Comparison of ENCODE assay signal across 11 cellular contexts in genomic region chr10:16195178-16195769, GRCh38.
A peak's percentile ranks its signal among the peaks of the same experiment; 100 is the strongest.
DNase-seq lines count a peak whose midpoint lies in the region; ATAC-seq and TF ChIP-seq lines count a peak whose summit lies in the region.
"Had no signal": no experiment of that assay in that cellular context is flagged by ENCODE, and none has a peak within 500 bp of the region (broad histone marks: within the 10 kb centered on the region; RNA-seq: fewer than 3 reads in every experiment).

No MANE protein-coding gene starts in this region.

- in situ Hi-C loops in GM13977 (cut with MboI; ENCODE audit: low pct_unique_long_range_greater_than_20kb, low sequenced_read_pairs, unreplicated experiment), result no loop called here

- ATAC-seq in GM19455 (IDR thresholded peaks at IDR 0.05; ENCODE audit: unreplicated experiment), result peak; percentile 86
- peak; percentile 86 for ATAC-seq in HG03039 (IDR thresholded peaks at IDR 0.05; ENCODE audit: unreplicated experiment)
- ATAC-seq in CD4-positive, alpha-beta T cell (ENCODE audit: poor library complexity), result no peak

- DNase-seq in GM13977 (ENCODE audit: low spot score), result peak; percentile 10
- peak; percentile 5 for DNase-seq in SW480 (ENCODE audit: low spot score)
- DNase-seq in globus pallidus (ENCODE audit: low spot score), result no peak
- no peak for DNase-seq in CD4-positive, alpha-beta T cell
- DNase-seq in SK-N-SH, result no peak
- DNase-seq in DMS79 (lab: John Stamatoyannopoulos, UW), result no peak
- DNase-seq: midbrain, T-cell had no signal

- CTCF ChIA-PET in CD4-positive, alpha-beta T cell (lab: Charles Lee), result no interaction called here
- CTCF ChIA-PET in SK-N-SH (lab: Yijun Ruan, JAX), result no interaction called here

- POLR2A ChIA-PET in CD4-positive, alpha-beta T cell (lab: Charles Lee), result no interaction called here
- POLR2A ChIA-PET in SK-N-SH (lab: Yijun Ruan, JAX), result no interaction called here

- H3K9ac ChIP-seq in SK-N-SH, result no peak overlapping the region

- no peaks in the 10 kb centered on the region for H4K20me1 ChIP-seq in SK-N-SH (ENCODE audit: insufficient read depth)

- no peaks in the 10 kb centered on the region for H3K36me3 Mint-ChIP-seq in CD4-positive, alpha-beta T cell (ENCODE audit: low read depth)
- H3K36me3 Mint-ChIP-seq: activated naive CD4-positive, alpha-beta T cell treated with anti-CD3 and anti-CD28 coated beads, Interleukin-2, amount 50 U/mL, for 24 hours; T-cell had no signal

- H3K4me3 Mint-ChIP-seq in CD4-positive, alpha-beta T cell, result no peak overlapping the region
- H3K4me3 Mint-ChIP-seq: activated naive CD4-positive, alpha-beta T cell treated with anti-CD3 and anti-CD28 coated beads, Interleukin-2, amount 50 U/mL, for 24 hours; T-cell had no signal

- 16% methylated on average over 1 of the region's 1 CpG for WGBS in SK-N-SH (ENCODE audit: low lambda C conversion rate)

- no peaks in the 10 kb centered on the region for H3K27me3 ChIP-seq in CD4-positive, alpha-beta T cell (ENCODE audit: control insufficient read depth, insufficient read depth, low read length)
- no peaks in the 10 kb centered on the region for H3K27me3 ChIP-seq in SK-N-SH (ENCODE audit: insufficient read depth)

- peaks cover 9% of the 10 kb centered on the region for H3K27me3 Mint-ChIP-seq in CD4-positive, alpha-beta T cell
- H3K27me3 Mint-ChIP-seq: T-cell had no signal

- H3K4me1 Mint-ChIP-seq in CD4-positive, alpha-beta T cell (ENCODE audit: low read depth), result peaks cover 8% of the 10 kb centered on the region

- no peaks in the 10 kb centered on the region for H3K79me2 ChIP-seq in SK-N-SH (ENCODE audit: insufficient read depth)

- H3K4me3 ChIP-seq in SK-N-SH (ENCODE audit: low read depth in 2 of 2, low read length in 1 of 2), result no peak overlapping the region

- H3K9me3 ChIP-seq in CD4-positive, alpha-beta T cell (ENCODE audit: control insufficient read depth, low read length), result peaks cover 3% of the 10 kb centered on the region
- no peaks in the 10 kb centered on the region for H3K9me3 ChIP-seq in SK-N-SH

- no peak for TF ChIP-seq RAD21 in SK-N-SH (IDR thresholded peaks at IDR 0.05; ENCODE audit: low read length)

- no peak overlapping the region for H2AFZ ChIP-seq in SK-N-SH (ENCODE audit: low read depth)

- H3K9me3 Mint-ChIP-seq in CD4-positive, alpha-beta T cell, result no peaks in the 10 kb centered on the region
- H3K9me3 Mint-ChIP-seq: activated naive CD4-positive, alpha-beta T cell treated with anti-CD3 and anti-CD28 coated beads, Interleukin-2, amount 50 U/mL, for 24 hours had no signal

- no peak for TF ChIP-seq CTCF in GM13977 (IDR thresholded peaks at IDR 0.05; ENCODE audit: extremely low read depth, insufficient read depth, missing control alignments)
- no peak for TF ChIP-seq CTCF in CD4-positive, alpha-beta T cell (IDR thresholded peaks at IDR 0.05)
- no peak for TF ChIP-seq CTCF in SK-N-SH (IDR thresholded peaks at IDR 0.05)

- H3K27ac ChIP-seq in CD4-positive, alpha-beta T cell (ENCODE audit: low read depth, low read length), result no peak overlapping the region
- no peak overlapping the region for H3K27ac ChIP-seq in SK-N-SH (ENCODE audit: low read depth in 2 of 2, low read length in 1 of 2)

- no peak overlapping the region for H3K4me2 ChIP-seq in SK-N-SH

- no peak for TF ChIP-seq EP300 in SK-N-SH (IDR thresholded peaks at IDR 0.05; ENCODE audit: borderline replicate concordance in 1 of 2, low read depth in 1 of 2, low read length in 1 of 2)

- no peaks in the 10 kb centered on the region for H3K9me2 ChIP-seq in SK-N-SH

- intact Hi-C loops in CD4-positive, alpha-beta T cell (cut with DNase I, micrococcal nuclease), result no loop called here

- H3K4me1 ChIP-seq in SK-N-SH (ENCODE audit: control insufficient read depth in 1 of 2, insufficient read depth in 2 of 2, low read depth in 1 of 2, low read length in 1 of 2), result no peaks in the 10 kb centered on the region

- H3F3A ChIP-seq in SK-N-SH (replicated peaks; ENCODE audit: insufficient read depth), result no peaks in the 10 kb centered on the region

- H3K36me3 ChIP-seq in SK-N-SH (replicated peaks in 1 of 2; ENCODE audit: control insufficient read depth in 1 of 2, insufficient read depth in 2 of 2, low read length in 1 of 2), result no peaks in the 10 kb centered on the region

- H3K27ac Mint-ChIP-seq in CD4-positive, alpha-beta T cell, result no peak overlapping the region
- H3K27ac Mint-ChIP-seq: activated naive CD4-positive, alpha-beta T cell treated with anti-CD3 and anti-CD28 coated beads, Interleukin-2, amount 50 U/mL, for 24 hours; T-cell had no signal

TF ChIP-seq in SK-N-SH, 30 proteins besides CTCF, POLR2A, EP300 and RAD21:
- TF ChIP-seq TAF1 (IDR thresholded peaks at IDR 0.05; ENCODE audit: borderline replicate concordance, low read depth, low read length) (no peak), EZH2phosphoT487 (IDR thresholded peaks at IDR 0.05; ENCODE audit: borderline replicate concordance, low read depth) (no peak), FOXJ3 (CRISPR knock-in tag; IDR thresholded peaks at IDR 0.05) (no peak), NFIC (IDR thresholded peaks at IDR 0.05; ENCODE audit: borderline replicate concordance) (no peak), ZBTB33 (IDR thresholded peaks at IDR 0.05; ENCODE audit: borderline replicate concordance, low read depth) (no peak), GABPA (IDR thresholded peaks at IDR 0.05; ENCODE audit: low read depth) (no peak)
- TF ChIP-seq, protein P1, sequence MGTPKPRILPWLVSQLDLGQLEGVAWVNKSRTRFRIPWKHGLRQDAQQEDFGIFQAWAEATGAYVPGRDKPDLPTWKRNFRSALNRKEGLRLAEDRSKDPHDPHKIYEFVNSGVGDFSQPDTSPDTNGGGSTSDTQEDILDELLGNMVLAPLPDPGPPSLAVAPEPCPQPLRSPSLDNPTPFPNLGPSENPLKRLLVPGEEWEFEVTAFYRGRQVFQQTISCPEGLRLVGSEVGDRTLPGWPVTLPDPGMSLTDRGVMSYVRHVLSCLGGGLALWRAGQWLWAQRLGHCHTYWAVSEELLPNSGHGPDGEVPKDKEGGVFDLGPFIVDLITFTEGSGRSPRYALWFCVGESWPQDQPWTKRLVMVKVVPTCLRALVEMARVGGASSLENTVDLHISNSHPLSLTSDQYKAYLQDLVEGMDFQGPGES (IDR thresholded peaks at IDR 0.05; ENCODE audit: low read depth, low read length), result no peak
- TF ChIP-seq, protein P2, sequence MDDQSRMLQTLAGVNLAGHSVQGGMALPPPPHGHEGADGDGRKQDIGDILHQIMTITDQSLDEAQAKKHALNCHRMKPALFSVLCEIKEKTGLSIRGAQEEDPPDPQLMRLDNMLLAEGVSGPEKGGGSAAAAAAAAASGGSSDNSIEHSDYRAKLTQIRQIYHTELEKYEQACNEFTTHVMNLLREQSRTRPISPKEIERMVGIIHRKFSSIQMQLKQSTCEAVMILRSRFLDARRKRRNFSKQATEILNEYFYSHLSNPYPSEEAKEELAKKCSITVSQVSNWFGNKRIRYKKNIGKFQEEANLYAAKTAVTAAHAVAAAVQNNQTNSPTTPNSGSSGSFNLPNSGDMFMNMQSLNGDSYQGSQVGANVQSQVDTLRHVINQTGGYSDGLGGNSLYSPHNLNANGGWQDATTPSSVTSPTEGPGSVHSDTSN (IDR thresholded peaks at IDR 0.05), result no peak

Comparison
In these comparisons a context has a peak if more than half of its experiments do, and no peak if none do; other contexts are left out.
1. DNase-seq: peak in GM13977 (single experiment) and SW480 (single experiment); none in globus pallidus (single experiment), CD4-positive, alpha-beta T cell (0 of 10), SK-N-SH (single experiment) and DMS79 (single experiment).